In the genomic region with DNA sequence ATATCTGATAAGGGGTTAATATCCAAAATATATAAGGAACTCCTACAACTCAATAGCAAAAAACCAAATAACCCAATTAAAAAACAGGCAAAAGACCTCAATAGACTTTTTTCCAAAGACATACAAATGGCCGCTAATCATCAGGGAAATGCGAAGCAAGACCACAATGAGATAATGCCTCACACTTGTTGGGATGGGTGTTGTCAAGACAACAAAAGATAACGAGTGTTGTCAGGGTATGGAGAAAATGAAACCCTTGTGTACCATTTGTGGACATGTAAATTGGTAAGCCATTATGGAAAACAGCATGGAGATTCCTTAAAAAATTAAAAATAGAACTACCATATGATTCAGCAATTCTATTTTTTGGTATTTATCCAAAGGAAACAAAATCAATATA, we compare ENCODE assay signal across 27 cellular contexts.
"Had no signal": no experiment of that assay in that cellular context is flagged by ENCODE, and none has a peak within 500 bp of the region (broad histone marks: within the 10 kb centered on the region; RNA-seq: fewer than 3 reads in every experiment).

No MANE protein-coding gene starts in this region.

- DNase-seq: activated CD4-positive, alpha-beta memory T cell treated with anti-CD3 and anti-CD28 coated beads for 36 hours; activated CD4-positive, alpha-beta T cell treated with anti-CD3 and anti-CD28 coated beads for 36 hours; activated CD4-positive, alpha-beta T cell treated with anti-CD3 and anti-CD28 coated beads, Interleukin-2, amount 10 ng/mL, durations not matched to agents 24 days and 14 days; activated CD4-positive, CD25-positive, alpha-beta regulatory T cell; activated CD4-positive, CD25-positive, alpha-beta regulatory T cell treated with anti-CD3 and anti-CD28 coated beads, Interleukin-2, amount 50 U/mL, for 72 hours; activated CD8-positive, alpha-beta memory T cell treated with anti-CD3 and anti-CD28 coated beads, Interleukin-2, amount 10 ng/mL, durations not matched to agents 7 days and 5 days; activated CD8-positive, alpha-beta memory T cell treated with anti-CD3 and anti-CD28 coated beads, Interleukin-2, amount 50 U/mL, for 4 hours; activated CD8-positive, alpha-beta T cell treated with anti-CD3 and anti-CD28 coated beads, Interleukin-2, amount 10 ng/mL, durations not matched to agents 7 days and 5 days; activated effector memory CD4-positive, alpha-beta T cell treated with anti-CD3 and anti-CD28 coated beads, Interleukin-2, amount 50 U/mL, for 16 hours; activated naive CD4-positive, alpha-beta T cell treated with anti-CD3 and anti-CD28 coated beads for 36 hours; activated naive CD8-positive, alpha-beta T cell treated with anti-CD3 and anti-CD28 coated beads for 36 hours; activated naive CD8-positive, alpha-beta T cell treated with anti-CD3 and anti-CD28 coated beads, Interleukin-2, amount 50 U/mL, for 24 hours; activated T-cell treated with anti-CD3 and anti-CD28 coated beads, Interleukin-2, amount 50 U/mL, for 1 hour; activated T-cell treated with anti-CD3 and anti-CD28 coated beads, Interleukin-2, amount 50 U/mL, for 48 hours; central memory CD4-positive, alpha-beta T cell; cerebellar nuclear complex; colonic mucosa; effector CD8-positive, alpha-beta T cell; esophagus squamous epithelium; foreskin melanocyte; heart right ventricle; T-helper 2 cell had no signal

- H3K36me3 ChIP-seq: ascending aorta, breast epithelium, cardiac muscle cell, colonic mucosa, esophagus squamous epithelium, gastroesophageal sphincter, heart right ventricle had no signal

- H3K27me3 ChIP-seq: ascending aorta, breast epithelium, cardiac muscle cell, colonic mucosa, esophagus squamous epithelium, gastroesophageal sphincter, heart right ventricle had no signal

- H3K4me1 ChIP-seq: ascending aorta, breast epithelium, colonic mucosa, esophagus squamous epithelium, gastroesophageal sphincter, heart right ventricle had no signal

- H3K4me3 ChIP-seq: ascending aorta, breast epithelium, cardiac muscle cell, colonic mucosa, esophagus squamous epithelium, gastroesophageal sphincter, heart right ventricle had no signal

- H3K9me3 ChIP-seq: ascending aorta, breast epithelium, colonic mucosa, esophagus squamous epithelium, gastroesophageal sphincter had no signal

- H3K27ac ChIP-seq: ascending aorta, breast epithelium, cardiac muscle cell, colonic mucosa, epithelial cell of prostate, esophagus squamous epithelium, gastroesophageal sphincter, heart right ventricle had no signal

- ATAC-seq: activated CD4-positive, alpha-beta T cell treated with anti-CD3 and anti-CD28 coated beads for 36 hours; activated CD8-positive, alpha-beta memory T cell treated with anti-CD3 and anti-CD28 coated beads, Interleukin-2, amount 10 ng/mL, durations not matched to agents 7 days and 5 days; activated CD8-positive, alpha-beta T cell treated with anti-CD3 and anti-CD28 coated beads, Interleukin-2, amount 10 ng/mL, durations not matched to agents 7 days and 5 days; activated naive CD8-positive, alpha-beta T cell treated with anti-CD3 and anti-CD28 coated beads, Interleukin-2, amount 50 U/mL, for 24 hours; gastroesophageal sphincter; heart right ventricle had no signal
